In genomic region chr16:89013692-89014455, GRCh38 we compare ENCODE assay signal across 20 cellular contexts. TPM values are rescaled to one million over a fixed set of nuclear protein-coding genes. Genes with fewer than 3 reads are reported as not detected.
"Had no signal": no experiment of that assay in that cellular context is flagged by ENCODE, and none has a peak within 500 bp of the region (broad histone marks: within the 10 kb centered on the region; RNA-seq: fewer than 3 reads in every experiment).

No MANE protein-coding gene starts in this region.

- H3K4me3 ChIP-seq: breast epithelium, coronary artery, esophagus squamous epithelium, gastrocnemius medialis, lung, ovary, upper lobe of left lung had no signal

- H3K36me3 ChIP-seq: breast epithelium, esophagus squamous epithelium, gastrocnemius medialis, ovary, upper lobe of left lung had no signal

- H3K4me1 ChIP-seq: breast epithelium, esophagus squamous epithelium, gastrocnemius medialis, upper lobe of left lung had no signal

- H3K27me3 ChIP-seq: ovary had no signal

- DNase-seq: activated CD4-positive, alpha-beta T cell treated with anti-CD3 and anti-CD28 coated beads for 36 hours; activated CD4-positive, alpha-beta T cell treated with anti-CD3 and anti-CD28 coated beads, Interleukin-2, amount 50 U/mL, for 4 hours; activated naive CD4-positive, alpha-beta T cell treated with Interleukin-2 at 50 U/mL for 16 hours; activated naive CD8-positive, alpha-beta T cell treated with anti-CD3 and anti-CD28 coated beads for 36 hours; activated T-cell treated with anti-CD3 and anti-CD28 coated beads, Interleukin-2, amount 50 U/mL, for 48 hours; esophagus squamous epithelium; gastrocnemius medialis; hypothalamus; naive thymus-derived CD4-positive, alpha-beta T cell; ovary; stimulated activated CD4-positive, alpha-beta T cell treated with anti-CD3 and anti-CD28 coated beads, Interleukin-4, amount 100 ng/mL, for 1 hour; stimulated activated naive CD8-positive, alpha-beta T cell treated with anti-CD3 and anti-CD28 coated beads, Interleukin-15, Interleukin-2, amounts not matched to agents 100 U/mL and 50 U/mL, for 24 hours; T-helper 9 cell had no signal

- H3K9me3 ChIP-seq: breast epithelium, esophagus squamous epithelium, gastrocnemius medialis, upper lobe of left lung had no signal

- ATAC-seq: activated CD4-positive, alpha-beta T cell treated with anti-CD3 and anti-CD28 coated beads for 36 hours; gastrocnemius medialis; naive thymus-derived CD4-positive, alpha-beta T cell; stimulated activated naive CD8-positive, alpha-beta T cell treated with anti-CD3 and anti-CD28 coated beads, Interleukin-15, Interleukin-2, amounts not matched to agents 100 U/mL and 50 U/mL, for 24 hours; WTC11 had no signal

- H3K27ac ChIP-seq: breast epithelium, coronary artery, esophagus squamous epithelium, gastrocnemius medialis, ovary, upper lobe of left lung had no signal

RNA-seq across cellular contexts. Expression of gene CBFA2T3, which starts 36.9 kb away (rescaled TPM):
- total RNA-seq: activated CD8-positive, alpha-beta memory T cell treated with anti-CD3 and anti-CD28 coated beads for 36 hours; pulmonary artery endothelial cell had no signal
